ENCODE assay signal across 11 cellular contexts in genomic region chr18:73136134-73136533, GRCh38.
DNase-seq lines count a peak whose midpoint lies in the region; TF ChIP-seq lines count a peak whose summit lies in the region.
"Had no signal": no experiment of that assay in that cellular context is flagged by ENCODE, and none has a peak within 500 bp of the region (broad histone marks: within the 10 kb centered on the region; RNA-seq: fewer than 3 reads in every experiment).

No MANE protein-coding gene starts in this region.

- H3K4me3 Mint-ChIP-seq in activated T-helper 2 cell treated with anti-CD3 and anti-CD28 coated beads, Interferon-gamma antibody, Interleukin-2, Interleukin-4, amounts not matched to agents 10 μg/mL and 5 μg/mL and 100 μg/mL, durations not matched to agents 14 hours and 24 hours and 36 hours (ENCODE audit: low read depth), result no peak overlapping the region
- H3K4me3 Mint-ChIP-seq: brain had no signal

- 0 out of 2 replicates have a peak, but pooled peaks have one; percentile 15 for TF ChIP-seq CTCF in WERI-Rb-1 (IDR thresholded peaks at IDR 0.05; ENCODE audit: low read depth, low read length)
- TF ChIP-seq CTCF in BE2C (IDR thresholded peaks at IDR 0.05; ENCODE audit: low read depth, low read length), result no peak

- no peaks in the 10 kb centered on the region for H3K27me3 Mint-ChIP-seq in activated T-helper 2 cell treated with anti-CD3 and anti-CD28 coated beads, Interferon-gamma antibody, Interleukin-2, Interleukin-4, amounts not matched to agents 10 μg/mL and 5 μg/mL and 100 μg/mL, durations not matched to agents 14 hours and 24 hours and 36 hours (ENCODE audit: low read depth)
- H3K27me3 Mint-ChIP-seq: CD8-positive, alpha-beta memory T cell had no signal

- no peaks in the 10 kb centered on the region for H3K27me3 ChIP-seq in WERI-Rb-1 (ENCODE audit: insufficient read depth, low read depth, severe bottlenecking)
- H3K27me3 ChIP-seq in BE2C, result no peaks in the 10 kb centered on the region

- peak; percentile 72 for DNase-seq in NCI-H510A treated with DMSO at 0.1 percent for 48 hours (lab: John Stamatoyannopoulos, UW)
- DNase-seq in NCI-H510A (lab: John Stamatoyannopoulos, UW), result no peak
- DNase-seq in Kasumi-1 (lab: John Stamatoyannopoulos, UW), result peak; percentile 62 to 72
- DNase-seq in WERI-Rb-1, result no peak
- peak; percentile 6 for DNase-seq in pons (ENCODE audit: low spot score)
- no peak for DNase-seq in activated T-helper 2 cell treated with anti-CD3 and anti-CD28 coated beads, Interferon-gamma antibody, Interleukin-2, Interleukin-4, amounts not matched to agents 10 μg/mL and 5 μg/mL and 100 μg/mL, durations not matched to agents 14 hours and 24 hours and 36 hours (ENCODE audit: low spot score)
- no peak for DNase-seq in BE2C
- no peak for DNase-seq in nucleus accumbens (lab: John Stamatoyannopoulos, UW)
- DNase-seq: CD8-positive, alpha-beta memory T cell; Right ventricle myocardium superior had no signal

- H3K4me3 ChIP-seq in WERI-Rb-1 (ENCODE audit: low read depth, low read length) (no peak overlapping the region), BE2C (ENCODE audit: low read depth, low read length) (no peak overlapping the region)

- peaks cover 3% of the 10 kb centered on the region for H3K9me3 Mint-ChIP-seq in activated T-helper 2 cell treated with anti-CD3 and anti-CD28 coated beads, Interferon-gamma antibody, Interleukin-2, Interleukin-4, amounts not matched to agents 10 μg/mL and 5 μg/mL and 100 μg/mL, durations not matched to agents 14 hours and 24 hours and 36 hours
- H3K9me3 Mint-ChIP-seq: brain had no signal

- no peaks in the 10 kb centered on the region for H3K4me1 Mint-ChIP-seq in activated T-helper 2 cell treated with anti-CD3 and anti-CD28 coated beads, Interferon-gamma antibody, Interleukin-2, Interleukin-4, amounts not matched to agents 10 μg/mL and 5 μg/mL and 100 μg/mL, durations not matched to agents 14 hours and 24 hours and 36 hours (ENCODE audit: low read depth)
- H3K4me1 Mint-ChIP-seq: brain; CD8-positive, alpha-beta memory T cell had no signal

- H3K27ac Mint-ChIP-seq in activated T-helper 2 cell treated with anti-CD3 and anti-CD28 coated beads, Interferon-gamma antibody, Interleukin-2, Interleukin-4, amounts not matched to agents 10 μg/mL and 5 μg/mL and 100 μg/mL, durations not matched to agents 14 hours and 24 hours and 36 hours, result no peak overlapping the region
- H3K27ac Mint-ChIP-seq: brain; CD8-positive, alpha-beta memory T cell had no signal

- H3K36me3 ChIP-seq in WERI-Rb-1 (no peaks in the 10 kb centered on the region), BE2C (no peaks in the 10 kb centered on the region)

- no peaks in the 10 kb centered on the region for H3K36me3 Mint-ChIP-seq in activated T-helper 2 cell treated with anti-CD3 and anti-CD28 coated beads, Interferon-gamma antibody, Interleukin-2, Interleukin-4, amounts not matched to agents 10 μg/mL and 5 μg/mL and 100 μg/mL, durations not matched to agents 14 hours and 24 hours and 36 hours (ENCODE audit: low read depth)
- H3K36me3 Mint-ChIP-seq: brain; CD8-positive, alpha-beta memory T cell had no signal

- intact Hi-C loops in activated T-helper 2 cell treated with anti-CD3 and anti-CD28 coated beads, Interferon-gamma antibody, Interleukin-2, Interleukin-4, amounts not matched to agents 10 μg/mL and 5 μg/mL and 100 μg/mL, durations not matched to agents 14 hours and 24 hours and 36 hours (cut with micrococcal nuclease), result no loop called here

- no peaks in the 10 kb centered on the region for H3K9me3 ChIP-seq in WERI-Rb-1 (ENCODE audit: severe bottlenecking)
- H3K9me3 ChIP-seq in BE2C, result no peaks in the 10 kb centered on the region

- no peaks in the 10 kb centered on the region for H3K4me1 ChIP-seq in BE2C

- H3K27ac ChIP-seq in WERI-Rb-1, result no peak overlapping the region

Comparison
In these comparisons a context has a peak if more than half of its experiments do, and no peak if none do; other contexts are left out.
1. DNase-seq: peak in NCI-H510A treated with DMSO at 0.1 percent for 48 hours (single experiment), Kasumi-1 (2 of 2) and pons (single experiment); none in NCI-H510A (single experiment), WERI-Rb-1 (single experiment), activated T-helper 2 cell treated with anti-CD3 and anti-CD28 coated beads, Interferon-gamma antibody, Interleukin-2, Interleukin-4, amounts not matched to agents 10 μg/mL and 5 μg/mL and 100 μg/mL, durations not matched to agents 14 hours and 24 hours and 36 hours (single experiment), BE2C (single experiment) and nucleus accumbens (0 of 56).